12 cellular contexts compared by ENCODE assay signal in genomic region chr7:22676385-22676784, GRCh38. TPM values are rescaled to one million over a fixed set of nuclear protein-coding genes. Genes with fewer than 3 reads are reported as not detected.
A peak's percentile ranks its signal among the peaks of the same experiment; 100 is the strongest.
DNase-seq lines count a peak whose midpoint lies in the region; ATAC-seq and TF ChIP-seq lines count a peak whose summit lies in the region.
"Had no signal": no experiment of that assay in that cellular context is flagged by ENCODE, and none has a peak within 500 bp of the region (broad histone marks: within the 10 kb centered on the region; RNA-seq: fewer than 3 reads in every experiment).

No MANE protein-coding gene starts in this region.

- no peaks in the 10 kb centered on the region for H3K27me3 Mint-ChIP-seq in activated CD8-positive, alpha-beta T cell treated with anti-CD3 and anti-CD28 coated beads, Interleukin-2, amount 10 ng/mL, durations not matched to agents 7 days and 5 days (ENCODE audit: low read depth)
- peaks cover 7% of the 10 kb centered on the region for H3K27me3 Mint-ChIP-seq in activated CD8-positive, alpha-beta T cell treated with anti-CD3 and anti-CD28 coated beads for 36 hours
- H3K27me3 Mint-ChIP-seq in T-cell (no peaks in the 10 kb centered on the region), naive B cell (no peaks in the 10 kb centered on the region)

- H3K36me3 Mint-ChIP-seq in activated CD8-positive, alpha-beta T cell treated with anti-CD3 and anti-CD28 coated beads, Interleukin-2, amount 10 ng/mL, durations not matched to agents 7 days and 5 days (ENCODE audit: low read depth), result peaks cover 29% of the 10 kb centered on the region
- no peaks in the 10 kb centered on the region for H3K36me3 Mint-ChIP-seq in activated CD8-positive, alpha-beta T cell treated with anti-CD3 and anti-CD28 coated beads for 36 hours (ENCODE audit: low read depth)
- no peaks in the 10 kb centered on the region for H3K36me3 Mint-ChIP-seq in T-cell
- H3K36me3 Mint-ChIP-seq in naive B cell, result peaks cover 0 to 8% of the 10 kb centered on the region in 2 donors

- intact Hi-C loops in activated CD8-positive, alpha-beta T cell treated with anti-CD3 and anti-CD28 coated beads for 36 hours (cut with micrococcal nuclease), result no loop called here

- CTCF ChIA-PET in activated CD8-positive, alpha-beta T cell treated with anti-CD3 and anti-CD28 coated beads, Interleukin-2, amount 10 ng/mL, durations not matched to agents 7 days and 5 days (lab: Charles Lee), result interaction anchor here (1.0 to 6.7 kb wide), 3 partner anchors 25 to 116 kb away, joined by 3 to 37 read pairs (median 5); partner anchors contain the start of gene IL6
- CTCF ChIA-PET in activated CD8-positive, alpha-beta T cell treated with anti-CD3 and anti-CD28 coated beads for 36 hours (lab: Charles Lee), result interaction anchor here (0.9 to 2.3 kb wide), 3 partner anchors 50 to 115 kb away, joined by 3 to 10 read pairs (median 4); partner anchors contain the start of gene IL6
- CTCF ChIA-PET in T-cell (lab: Charles Lee), result no interaction called here

- no peak for TF ChIP-seq CTCF in activated CD8-positive, alpha-beta T cell treated with anti-CD3 and anti-CD28 coated beads for 36 hours (IDR thresholded peaks at IDR 0.05)

- H3K4me3 Mint-ChIP-seq in activated CD8-positive, alpha-beta T cell treated with anti-CD3 and anti-CD28 coated beads, Interleukin-2, amount 10 ng/mL, durations not matched to agents 7 days and 5 days, result peak overlapping the region; percentile 38
- H3K4me3 Mint-ChIP-seq in activated CD8-positive, alpha-beta T cell treated with anti-CD3 and anti-CD28 coated beads for 36 hours, result no peak overlapping the region
- H3K4me3 Mint-ChIP-seq in T-cell (peak overlapping the region in 1 of 3 donors; percentile 58), naive B cell (peak overlapping the region; percentile 21 to 88 (median 72))

- no peak for DNase-seq in activated CD8-positive, alpha-beta T cell treated with anti-CD3 and anti-CD28 coated beads, Interleukin-2, amount 10 ng/mL, durations not matched to agents 7 days and 5 days
- DNase-seq in activated CD8-positive, alpha-beta T cell treated with anti-CD3 and anti-CD28 coated beads for 36 hours, result no peak
- DNase-seq in T-cell, result no peak
- no peak for DNase-seq in naive B cell
- no peak for DNase-seq in DMS53 treated with DMSO at 0.1 percent for 48 hours (lab: John Stamatoyannopoulos, UW; ENCODE audit: unreplicated experiment)
- no peak for DNase-seq in activated gamma-delta T cell (lab: John Stamatoyannopoulos, UW)
- DNase-seq in D341Med (ENCODE audit: low spot score), result no peak
- DNase-seq: erythroblast, NCI-H1694, NCI-H510A had no signal

- peak overlapping the region; percentile 88 for H3K27ac Mint-ChIP-seq in activated CD8-positive, alpha-beta T cell treated with anti-CD3 and anti-CD28 coated beads, Interleukin-2, amount 10 ng/mL, durations not matched to agents 7 days and 5 days
- H3K27ac Mint-ChIP-seq in activated CD8-positive, alpha-beta T cell treated with anti-CD3 and anti-CD28 coated beads for 36 hours, result no peak overlapping the region
- H3K27ac Mint-ChIP-seq in T-cell, result peak overlapping the region; percentile 88 to 93
- peak overlapping the region in 5 of 6 donors; percentile 81 to 97 (median 91) for H3K27ac Mint-ChIP-seq in naive B cell

- peaks cover 92% of the 10 kb centered on the region for H3K4me1 Mint-ChIP-seq in activated CD8-positive, alpha-beta T cell treated with anti-CD3 and anti-CD28 coated beads, Interleukin-2, amount 10 ng/mL, durations not matched to agents 7 days and 5 days (ENCODE audit: low read depth)
- H3K4me1 Mint-ChIP-seq in activated CD8-positive, alpha-beta T cell treated with anti-CD3 and anti-CD28 coated beads for 36 hours (ENCODE audit: low read depth), result peaks cover 68% of the 10 kb centered on the region
- H3K4me1 Mint-ChIP-seq in T-cell (peaks cover 68 to 88% (median 82%) of the 10 kb centered on the region in 3 donors), naive B cell (peaks cover 79 to 95% (median 86%) of the 10 kb centered on the region in 3 donors)

- POLR2A ChIA-PET in activated CD8-positive, alpha-beta T cell treated with anti-CD3 and anti-CD28 coated beads, Interleukin-2, amount 10 ng/mL, durations not matched to agents 7 days and 5 days (lab: Charles Lee), result no interaction called here
- POLR2A ChIA-PET in activated CD8-positive, alpha-beta T cell treated with anti-CD3 and anti-CD28 coated beads for 36 hours (lab: Charles Lee), result no interaction called here
- POLR2A ChIA-PET in T-cell (lab: Charles Lee), result interaction anchor here in 1 of 2 donors (0.5 kb wide), 1 partner anchor 57 kb away, joined by 3 read pairs; no protein-coding TSS in a partner anchor

- ATAC-seq in activated CD8-positive, alpha-beta T cell treated with anti-CD3 and anti-CD28 coated beads, Interleukin-2, amount 10 ng/mL, durations not matched to agents 7 days and 5 days, result no peak
- ATAC-seq in activated CD8-positive, alpha-beta T cell treated with anti-CD3 and anti-CD28 coated beads for 36 hours, result no peak
- ATAC-seq in GM21529 (IDR thresholded peaks at IDR 0.05; ENCODE audit: unreplicated experiment), result peak; percentile 42
- no peak for ATAC-seq in T-cell (replicated peaks in 1 of 4)
- ATAC-seq in naive B cell (ENCODE audit: low read depth in 2 of 2), result peak; percentile 45 to 46

- H3K9me3 Mint-ChIP-seq in activated CD8-positive, alpha-beta T cell treated with anti-CD3 and anti-CD28 coated beads, Interleukin-2, amount 10 ng/mL, durations not matched to agents 7 days and 5 days (ENCODE audit: insufficient read depth), result peaks cover 6% of the 10 kb centered on the region
- peaks cover 3% of the 10 kb centered on the region for H3K9me3 Mint-ChIP-seq in activated CD8-positive, alpha-beta T cell treated with anti-CD3 and anti-CD28 coated beads for 36 hours
- H3K9me3 Mint-ChIP-seq in T-cell (peaks cover 0 to 10% (median 0%) of the 10 kb centered on the region in 3 donors), naive B cell (peaks cover 0 to 21% (median 6%) of the 10 kb centered on the region in 7 donors)

RNA-seq across cellular contexts. Expression of gene IL6, which starts 50.6 kb away (rescaled TPM):
- under 1 TPM in 1 of 2 experiments, not detected in 1; 0.65 TPM for total RNA-seq in activated CD8-positive, alpha-beta T cell treated with anti-CD3 and anti-CD28 coated beads, Interleukin-2, amount 10 ng/mL, durations not matched to agents 7 days and 5 days
- not detected for total RNA-seq in activated CD8-positive, alpha-beta T cell treated with anti-CD3 and anti-CD28 coated beads for 36 hours
- total RNA-seq in T-cell, result 1 to 10 TPM in 1 of 5 donors, under 1 TPM in 1, not detected in 3; 0.68 to 1.2 TPM
- 10 to 100 TPM in 3 of 6 donors, 1 to 10 TPM in 3; 6.1 to 35.9 (median 9.4) TPM for polyA plus RNA-seq in naive B cell (ENCODE audit: low read depth in 6 of 6)
- total RNA-seq: cerebellum had no signal

Comparison
In these comparisons a context has a peak if more than half of its experiments do, and no peak if none do; other contexts are left out.
1. ATAC-seq: peak in GM21529 (single experiment) and naive B cell (2 of 2); none in activated CD8-positive, alpha-beta T cell treated with anti-CD3 and anti-CD28 coated beads, Interleukin-2, amount 10 ng/mL, durations not matched to agents 7 days and 5 days (single experiment), activated CD8-positive, alpha-beta T cell treated with anti-CD3 and anti-CD28 coated beads for 36 hours (single experiment) and T-cell (0 of 4).
2. CTCF ChIA-PET loops: an anchor here in activated CD8-positive, alpha-beta T cell treated with anti-CD3 and anti-CD28 coated beads, Interleukin-2, amount 10 ng/mL, durations not matched to agents 7 days and 5 days (1.0 to 6.7 kb wide) and activated CD8-positive, alpha-beta T cell treated with anti-CD3 and anti-CD28 coated beads for 36 hours (0.9 to 2.3 kb wide); none called in T-cell.